Comparison of ENCODE assay signal across 22 cellular contexts in genomic region chr12:1250641-1251040, GRCh38.
"Had no signal": no experiment of that assay in that cellular context is flagged by ENCODE, and none has a peak within 500 bp of the region (broad histone marks: within the 10 kb centered on the region; RNA-seq: fewer than 3 reads in every experiment).

No MANE protein-coding gene starts in this region.

- H3K4me3 ChIP-seq: gastrocnemius medialis, smooth muscle cell, testis, upper lobe of left lung had no signal

- H3K27me3 ChIP-seq: gastrocnemius medialis, neutrophil, testis, upper lobe of left lung had no signal

- H3K4me1 ChIP-seq: gastrocnemius medialis, testis had no signal

- H3K27ac ChIP-seq: gastrocnemius medialis, neutrophil, testis had no signal

- FAIRE-seq: endometrium, TTC549 had no signal

- ATAC-seq: activated CD8-positive, alpha-beta memory T cell treated with anti-CD3 and anti-CD28 coated beads, Interleukin-2, amount 10 ng/mL, durations not matched to agents 7 days and 5 days; activated T-helper 17 cell treated with anti-CD3 and anti-CD28 coated beads, Interleukin-2, amount 50 U/mL, for 72 hours; gastrocnemius medialis; natural killer cell; sciatic nerve; stimulated activated effector memory CD8-positive, alpha-beta T cell treated with anti-CD3 and anti-CD28 coated beads, Interleukin-12 subunit alpha, Interleukin-12 subunit beta, amount 100 ng/mL, for 72 hours had no signal

- DNase-seq: activated B cell treated with CpG ODN at 0.5 μM for 24 hours; activated CD4-positive, alpha-beta memory T cell treated with anti-CD3 and anti-CD28 coated beads, Interleukin-2, amount 10 ng/mL, durations not matched to agents 7 days and 5 days; activated CD4-positive, alpha-beta T cell treated with anti-CD3 and anti-CD28 coated beads for 48 hours; activated CD8-positive, alpha-beta memory T cell treated with anti-CD3 and anti-CD28 coated beads, Interleukin-2, amount 10 ng/mL, durations not matched to agents 7 days and 5 days; activated naive CD4-positive, alpha-beta T cell; activated naive CD8-positive, alpha-beta T cell treated with anti-CD3 and anti-CD28 coated beads, Interleukin-2, amount 10 ng/mL, durations not matched to agents 7 days and 5 days; activated T-cell treated with anti-CD3 and anti-CD28 coated beads, Interleukin-2, amount 50 U/mL, for 1 hour; gastrocnemius medialis; head of caudate nucleus; kidney glomerular epithelial cell; natural killer cell; stimulated activated CD4-positive, alpha-beta T cell treated with anti-CD3 and anti-CD28 coated beads, Interleukin-4, amount 100 ng/mL, for 1 hour; SW 1271; testis; upper lobe of left lung had no signal

- H3K36me3 ChIP-seq: gastrocnemius medialis, neutrophil, upper lobe of left lung had no signal

- H3K4me2 ChIP-seq: smooth muscle cell had no signal

- H3K9me3 ChIP-seq: gastrocnemius medialis, neutrophil, testis, upper lobe of left lung had no signal
